Comparison of ENCODE assay signal across 20 cellular contexts in genomic region chr12:2332947-2333346, GRCh38.
DNase-seq lines count a peak whose midpoint lies in the region; ATAC-seq, FAIRE-seq and TF ChIP-seq lines count a peak whose summit lies in the region.
"Had no signal": no experiment of that assay in that cellular context is flagged by ENCODE, and none has a peak within 500 bp of the region (broad histone marks: within the 10 kb centered on the region; RNA-seq: fewer than 3 reads in every experiment).

No MANE protein-coding gene starts in this region.

- H3K36me3 Mint-ChIP-seq in endodermal cell (ENCODE audit: low read depth) (no peaks in the 10 kb centered on the region), nephron progenitor cell (ENCODE audit: low read depth) (no peaks in the 10 kb centered on the region)

- no peak overlapping the region for H3K27ac Mint-ChIP-seq in endodermal cell
- peak overlapping the region; percentile 32 for H3K27ac Mint-ChIP-seq in nephron progenitor cell
- H3K27ac Mint-ChIP-seq: activated CD4-positive, alpha-beta T cell treated with anti-CD3 and anti-CD28 coated beads, Interleukin-2, amount 10 ng/mL, durations not matched to agents 7 days and 5 days; activated naive CD8-positive, alpha-beta T cell treated with anti-CD3 and anti-CD28 coated beads, Interleukin-2, amount 50 U/mL, for 24 hours had no signal

- no peak overlapping the region for H3K9ac ChIP-seq in HepG2 (ENCODE audit: insufficient read depth, low read depth, low read length)
- no peak overlapping the region for H3K9ac ChIP-seq in endodermal cell (ENCODE audit: extremely low read depth, low read length, poor library complexity, severe bottlenecking)

- no peaks in the 10 kb centered on the region for H4K20me1 ChIP-seq in HepG2 (ENCODE audit: insufficient read depth, low read length)

- CTCF ChIA-PET in HepG2 (lab: Yijun Ruan, JAX; ENCODE audit: low intra/inter-chr PET ratio, low total read pairs): no interaction called here

- no peaks in the 10 kb centered on the region for H3K79me2 ChIP-seq in HepG2 (ENCODE audit: insufficient read depth, low read length)

- DNase-seq in HepG2 (ENCODE audit: low spot score) (no peak), right lobe of liver (no peak), endodermal cell (no peak), nephron progenitor cell (no peak), vagina (ENCODE audit: extremely low spot score in 2 of 2) (no peak), activated gamma-delta T cell (lab: John Stamatoyannopoulos, UW) (no peak), foreskin keratinocyte (no peak)
- no peak for DNase-seq in activated T-cell treated with anti-CD3 and anti-CD28 coated beads, Interleukin-2, amount 50 U/mL, for 48 hours
- DNase-seq: ACHN; activated CD4-positive, alpha-beta T cell treated with anti-CD3 and anti-CD28 coated beads, Interleukin-2, amount 10 ng/mL, durations not matched to agents 7 days and 5 days; activated naive CD8-positive, alpha-beta T cell treated with anti-CD3 and anti-CD28 coated beads, Interleukin-2, amount 50 U/mL, for 24 hours; dorsolateral prefrontal cortex; gastrocnemius medialis; NCI-H1436; NCI-H2171 treated with DMSO at 0.1 percent for 48 hours; NCI-H526 treated with DMSO at 0.1 percent for 48 hours; occipital lobe; SHP77; stimulated activated CD4-positive, alpha-beta T cell treated with anti-CD3 and anti-CD28 coated beads, Interleukin-15, amount 100 ng/mL, for 24 hours had no signal

- in situ Hi-C loops in HepG2 (cut with HindIII; ENCODE audit: extremely low pct_ligation_motif_present, low pct_unique_long_range_greater_than_20kb): no loop called here

- TF ChIP-seq CTCF in HepG2 (CRISPR knock-in tag; IDR thresholded peaks at IDR 0.05): no peak
- no peak for TF ChIP-seq CTCF in right lobe of liver (IDR thresholded peaks at IDR 0.05)
- peak; percentile 24 for TF ChIP-seq CTCF in endodermal cell (conservative IDR thresholded peaks at IDR 0.05)
- no peak for TF ChIP-seq CTCF in nephron progenitor cell (IDR thresholded peaks at IDR 0.05)
- TF ChIP-seq CTCF in vagina (IDR thresholded peaks at IDR 0.05): no peak
- TF ChIP-seq CTCF in foreskin keratinocyte (conservative IDR thresholded peaks at IDR 0.05): no peak

- no peak overlapping the region for H3K4me2 ChIP-seq in HepG2 (ENCODE audit: low read depth, low read length)

- intact Hi-C loops in HepG2 (cut with micrococcal nuclease; ENCODE audit: unreplicated experiment) (no loop called here), right lobe of liver (cut with DNase I) (no loop called here), vagina (cut with DNase I) (no loop called here)

- H3K4me3 Mint-ChIP-seq in endodermal cell (no peak overlapping the region), nephron progenitor cell (no peak overlapping the region)
- H3K4me3 Mint-ChIP-seq: activated CD4-positive, alpha-beta T cell treated with anti-CD3 and anti-CD28 coated beads, Interleukin-2, amount 10 ng/mL, durations not matched to agents 7 days and 5 days; activated naive CD8-positive, alpha-beta T cell treated with anti-CD3 and anti-CD28 coated beads, Interleukin-2, amount 50 U/mL, for 24 hours had no signal

- no peak overlapping the region for H2AFZ ChIP-seq in HepG2 (ENCODE audit: low read length)

- TF ChIP-seq POLR2A in HepG2 (IDR thresholded peaks at IDR 0.05; ENCODE audit: insufficient read depth in 1 of 2, low read depth in 2 of 2, low read length in 2 of 2) (no peak), right lobe of liver (IDR thresholded peaks at IDR 0.05) (no peak), vagina (IDR thresholded peaks at IDR 0.05) (no peak)

- H3K4me1 ChIP-seq in HepG2 (ENCODE audit: insufficient read depth, low read length) (no peaks in the 10 kb centered on the region), right lobe of liver (no peaks in the 10 kb centered on the region), endodermal cell (ENCODE audit: control insufficient read depth, insufficient read depth, low read length) (peaks cover 3% of the 10 kb centered on the region), vagina (peaks cover 32% of the 10 kb centered on the region), foreskin keratinocyte (peaks cover 3% of the 10 kb centered on the region)

- H3K36me3 ChIP-seq in HepG2 (replicated peaks in 1 of 2; ENCODE audit: control insufficient read depth in 1 of 2, insufficient read depth in 2 of 2, low read length in 2 of 2): no peaks in the 10 kb centered on the region
- no peaks in the 10 kb centered on the region for H3K36me3 ChIP-seq in right lobe of liver
- H3K36me3 ChIP-seq in endodermal cell (ENCODE audit: control insufficient read depth, insufficient read depth, low read length): no peaks in the 10 kb centered on the region
- H3K36me3 ChIP-seq in vagina: no peaks in the 10 kb centered on the region
- H3K36me3 ChIP-seq: cardiac muscle cell, gastrocnemius medialis had no signal

- H3K27ac ChIP-seq in HepG2 (ENCODE audit: extremely low read length, insufficient read depth, low read length) (no peak overlapping the region), right lobe of liver (no peak overlapping the region), endodermal cell (ENCODE audit: low read depth, low read length) (no peak overlapping the region), vagina (peak overlapping the region; percentile 9), foreskin keratinocyte (no peak overlapping the region)
- H3K27ac ChIP-seq: cardiac muscle cell, gastrocnemius medialis had no signal

- H3K4me1 Mint-ChIP-seq in endodermal cell (peaks cover 12% of the 10 kb centered on the region), nephron progenitor cell (peaks cover 59% of the 10 kb centered on the region)
- H3K4me1 Mint-ChIP-seq: activated CD4-positive, alpha-beta T cell treated with anti-CD3 and anti-CD28 coated beads, Interleukin-2, amount 10 ng/mL, durations not matched to agents 7 days and 5 days had no signal

- 13% methylated on average over 7 of the region's 7 CpGs for WGBS in HepG2 (ENCODE audit: low lambda C conversion rate)
- WGBS in right lobe of liver (ENCODE audit: insufficient coverage, low coverage, low lambda C conversion rate, missing lambda C conversion rate): 47% methylated on average over 6 of the region's 7 CpGs
- WGBS in endodermal cell (ENCODE audit: insufficient coverage in 1 of 2, insufficient read length in 1 of 2), 2 experiments: 83 to 91% methylated on average over 4 to 7 of the region's 7 CpGs

- POLR2A ChIA-PET in HepG2 (lab: Yijun Ruan, JAX): no interaction called here

- H3K9me3 Mint-ChIP-seq in endodermal cell (no peaks in the 10 kb centered on the region), nephron progenitor cell (peaks cover 7% of the 10 kb centered on the region)
- H3K9me3 Mint-ChIP-seq: activated CD4-positive, alpha-beta T cell treated with anti-CD3 and anti-CD28 coated beads, Interleukin-2, amount 10 ng/mL, durations not matched to agents 7 days and 5 days; activated naive CD8-positive, alpha-beta T cell treated with anti-CD3 and anti-CD28 coated beads, Interleukin-2, amount 50 U/mL, for 24 hours had no signal

- no peak for TF ChIP-seq EP300 in HepG2 (IDR thresholded peaks at IDR 0.05; ENCODE audit: low read depth in 2 of 2, low read length in 2 of 2)
- no peak for TF ChIP-seq EP300 in HepG2 (CRISPR knock-in tag; IDR thresholded peaks at IDR 0.05; ENCODE audit: borderline replicate concordance)

- H3K27me3 Mint-ChIP-seq in endodermal cell (ENCODE audit: insufficient read depth) (peaks cover 5% of the 10 kb centered on the region), nephron progenitor cell (ENCODE audit: low read depth, poor library complexity) (peaks cover 3% of the 10 kb centered on the region)

- BruUV-seq in HepG2 (replicated peaks; lab: Mats Ljungman, UMichigan): no TSS peak

- no peaks in the 10 kb centered on the region for H3K9me3 ChIP-seq in HepG2 (ENCODE audit: low read length)
- H3K9me3 ChIP-seq in right lobe of liver: no peaks in the 10 kb centered on the region
- H3K9me3 ChIP-seq in endodermal cell (ENCODE audit: control insufficient read depth, low read length): no peaks in the 10 kb centered on the region
- no peaks in the 10 kb centered on the region for H3K9me3 ChIP-seq in vagina
- H3K9me3 ChIP-seq: gastrocnemius medialis had no signal

- ATAC-seq in HepG2 (no peak), right lobe of liver (no peak), foreskin keratinocyte (no peak)
- ATAC-seq: activated naive CD8-positive, alpha-beta T cell treated with anti-CD3 and anti-CD28 coated beads, Interleukin-2, amount 50 U/mL, for 24 hours; gastrocnemius medialis had no signal

- TF ChIP-seq RAD21 in HepG2 (CRISPR knock-in tag; IDR thresholded peaks at IDR 0.05): no peak

- H3K4me3 ChIP-seq in HepG2 (replicated peaks in 1 of 3; ENCODE audit: insufficient read depth in 1 of 3, low read depth in 2 of 3, low read length in 3 of 3) (no peak overlapping the region), right lobe of liver (no peak overlapping the region), endodermal cell (ENCODE audit: low read length) (no peak overlapping the region), vagina (no peak overlapping the region)
- H3K4me3 ChIP-seq: cardiac muscle cell, dorsolateral prefrontal cortex, gastrocnemius medialis had no signal

- peaks cover 0 to 40% of the 10 kb centered on the region in 2 experiments; a peak in 2 of 5 replicates for H3K27me3 ChIP-seq in HepG2 (ENCODE audit: control insufficient read depth in 1 of 2, insufficient read depth in 2 of 2, low read length in 2 of 2)
- H3K27me3 ChIP-seq in right lobe of liver: no peaks in the 10 kb centered on the region
- H3K27me3 ChIP-seq in endodermal cell (ENCODE audit: control insufficient read depth, insufficient read depth, low read length, poor library complexity, severe bottlenecking): no peaks in the 10 kb centered on the region
- no peaks in the 10 kb centered on the region for H3K27me3 ChIP-seq in vagina
- no peaks in the 10 kb centered on the region for H3K27me3 ChIP-seq in foreskin keratinocyte
- H3K27me3 ChIP-seq: cardiac muscle cell, dorsolateral prefrontal cortex, gastrocnemius medialis had no signal

- no peak for FAIRE-seq in HepG2 (lab: Jason Lieb, UNC)

TF ChIP-seq in HepG2, 621 proteins besides CTCF, POLR2A, EP300 and RAD21:
- TF ChIP-seq CREB1 (IDR thresholded peaks at IDR 0.05) (peak; percentile 43; the same call in 1 of the 2 replicates), CREB1 (CRISPR knock-in tag; IDR thresholded peaks at IDR 0.05) (no peak), ZNF431 (CRISPR knock-in tag; IDR thresholded peaks at IDR 0.05; ENCODE audit: borderline replicate concordance, low read depth) (no peak), NFIB (CRISPR knock-in tag; IDR thresholded peaks at IDR 0.05; ENCODE audit: borderline replicate concordance) (no peak), ZNF30 (CRISPR knock-in tag; IDR thresholded peaks at IDR 0.05) (no peak)
